2 cellular contexts compared by ENCODE assay signal in the genomic region with DNA sequence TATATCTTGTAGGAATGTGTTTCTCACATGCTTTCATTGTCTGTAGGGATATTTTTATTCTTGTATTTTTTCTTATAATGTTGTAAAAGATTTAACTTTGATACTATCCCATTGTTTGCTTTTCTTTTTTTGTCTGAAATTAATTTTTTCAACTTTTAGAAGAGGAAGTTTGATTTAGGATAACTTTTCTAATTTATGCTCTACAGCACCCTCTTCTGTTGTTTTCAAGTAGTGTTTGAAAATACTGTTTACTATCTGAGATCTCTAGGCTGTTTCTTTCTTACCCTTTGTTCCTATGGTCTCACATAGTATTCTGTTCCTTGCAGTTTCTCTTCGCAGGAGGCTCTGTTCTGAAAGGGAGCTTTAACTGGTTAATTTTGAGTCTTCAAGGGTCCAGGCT.
TF ChIP-seq lines count a peak whose summit lies in the region.

No MANE protein-coding gene starts in this region.

TF ChIP-seq in SK-N-SH, 30 proteins besides CTCF, POLR2A, EP300 and RAD21 (continued from another document):
- TF ChIP-seq EZH2phosphoT487 (IDR thresholded peaks at IDR 0.05; ENCODE audit: borderline replicate concordance, low read depth) (no peak), RFX5 (IDR thresholded peaks at IDR 0.05; ENCODE audit: low read length) (no peak), RCOR1 (IDR thresholded peaks at IDR 0.05; ENCODE audit: low read length) (no peak), TAF1 (IDR thresholded peaks at IDR 0.05; ENCODE audit: borderline replicate concordance, low read depth, low read length) (no peak), NFIC (IDR thresholded peaks at IDR 0.05; ENCODE audit: borderline replicate concordance) (no peak), NRF1 (IDR thresholded peaks at IDR 0.05; ENCODE audit: low read depth, low read length) (no peak), POLR2AphosphoS5 (IDR thresholded peaks at IDR 0.05; ENCODE audit: low read depth, low read length) (no peak), SIN3A (IDR thresholded peaks at IDR 0.05; ENCODE audit: borderline replicate concordance, low read depth, low read length) (no peak), GATA2 (CRISPR knock-in tag; IDR thresholded peaks at IDR 0.05) (no peak), FOXJ3 (CRISPR knock-in tag; IDR thresholded peaks at IDR 0.05) (no peak)
- TF ChIP-seq, protein P1, sequence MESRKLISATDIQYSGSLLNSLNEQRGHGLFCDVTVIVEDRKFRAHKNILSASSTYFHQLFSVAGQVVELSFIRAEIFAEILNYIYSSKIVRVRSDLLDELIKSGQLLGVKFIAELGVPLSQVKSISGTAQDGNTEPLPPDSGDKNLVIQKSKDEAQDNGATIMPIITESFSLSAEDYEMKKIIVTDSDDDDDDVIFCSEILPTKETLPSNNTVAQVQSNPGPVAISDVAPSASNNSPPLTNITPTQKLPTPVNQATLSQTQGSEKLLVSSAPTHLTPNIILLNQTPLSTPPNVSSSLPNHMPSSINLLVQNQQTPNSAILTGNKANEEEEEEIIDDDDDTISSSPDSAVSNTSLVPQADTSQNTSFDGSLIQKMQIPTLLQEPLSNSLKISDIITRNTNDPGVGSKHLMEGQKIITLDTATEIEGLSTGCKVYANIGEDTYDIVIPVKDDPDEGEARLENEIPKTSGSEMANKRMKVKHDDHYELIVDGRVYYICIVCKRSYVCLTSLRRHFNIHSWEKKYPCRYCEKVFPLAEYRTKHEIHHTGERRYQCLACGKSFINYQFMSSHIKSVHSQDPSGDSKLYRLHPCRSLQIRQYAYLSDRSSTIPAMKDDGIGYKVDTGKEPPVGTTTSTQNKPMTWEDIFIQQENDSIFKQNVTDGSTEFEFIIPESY (IDR thresholded peaks at IDR 0.05; ENCODE audit: borderline replicate concordance, low read depth) = no peak
- TF ChIP-seq, protein P2, sequence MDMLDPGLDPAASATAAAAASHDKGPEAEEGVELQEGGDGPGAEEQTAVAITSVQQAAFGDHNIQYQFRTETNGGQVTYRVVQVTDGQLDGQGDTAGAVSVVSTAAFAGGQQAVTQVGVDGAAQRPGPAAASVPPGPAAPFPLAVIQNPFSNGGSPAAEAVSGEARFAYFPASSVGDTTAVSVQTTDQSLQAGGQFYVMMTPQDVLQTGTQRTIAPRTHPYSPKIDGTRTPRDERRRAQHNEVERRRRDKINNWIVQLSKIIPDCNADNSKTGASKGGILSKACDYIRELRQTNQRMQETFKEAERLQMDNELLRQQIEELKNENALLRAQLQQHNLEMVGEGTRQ (IDR thresholded peaks at IDR 0.05; ENCODE audit: borderline replicate concordance, low read depth, low read length) = no peak
- TF ChIP-seq, protein P3, sequence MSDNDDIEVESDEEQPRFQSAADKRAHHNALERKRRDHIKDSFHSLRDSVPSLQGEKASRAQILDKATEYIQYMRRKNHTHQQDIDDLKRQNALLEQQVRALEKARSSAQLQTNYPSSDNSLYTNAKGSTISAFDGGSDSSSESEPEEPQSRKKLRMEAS (IDR thresholded peaks at IDR 0.05; ENCODE audit: low read depth) = no peak
- TF ChIP-seq, protein P4, sequence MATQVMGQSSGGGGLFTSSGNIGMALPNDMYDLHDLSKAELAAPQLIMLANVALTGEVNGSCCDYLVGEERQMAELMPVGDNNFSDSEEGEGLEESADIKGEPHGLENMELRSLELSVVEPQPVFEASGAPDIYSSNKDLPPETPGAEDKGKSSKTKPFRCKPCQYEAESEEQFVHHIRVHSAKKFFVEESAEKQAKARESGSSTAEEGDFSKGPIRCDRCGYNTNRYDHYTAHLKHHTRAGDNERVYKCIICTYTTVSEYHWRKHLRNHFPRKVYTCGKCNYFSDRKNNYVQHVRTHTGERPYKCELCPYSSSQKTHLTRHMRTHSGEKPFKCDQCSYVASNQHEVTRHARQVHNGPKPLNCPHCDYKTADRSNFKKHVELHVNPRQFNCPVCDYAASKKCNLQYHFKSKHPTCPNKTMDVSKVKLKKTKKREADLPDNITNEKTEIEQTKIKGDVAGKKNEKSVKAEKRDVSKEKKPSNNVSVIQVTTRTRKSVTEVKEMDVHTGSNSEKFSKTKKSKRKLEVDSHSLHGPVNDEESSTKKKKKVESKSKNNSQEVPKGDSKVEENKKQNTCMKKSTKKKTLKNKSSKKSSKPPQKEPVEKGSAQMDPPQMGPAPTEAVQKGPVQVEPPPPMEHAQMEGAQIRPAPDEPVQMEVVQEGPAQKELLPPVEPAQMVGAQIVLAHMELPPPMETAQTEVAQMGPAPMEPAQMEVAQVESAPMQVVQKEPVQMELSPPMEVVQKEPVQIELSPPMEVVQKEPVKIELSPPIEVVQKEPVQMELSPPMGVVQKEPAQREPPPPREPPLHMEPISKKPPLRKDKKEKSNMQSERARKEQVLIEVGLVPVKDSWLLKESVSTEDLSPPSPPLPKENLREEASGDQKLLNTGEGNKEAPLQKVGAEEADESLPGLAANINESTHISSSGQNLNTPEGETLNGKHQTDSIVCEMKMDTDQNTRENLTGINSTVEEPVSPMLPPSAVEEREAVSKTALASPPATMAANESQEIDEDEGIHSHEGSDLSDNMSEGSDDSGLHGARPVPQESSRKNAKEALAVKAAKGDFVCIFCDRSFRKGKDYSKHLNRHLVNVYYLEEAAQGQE (IDR thresholded peaks at IDR 0.05; ENCODE audit: low read depth, low read length) = no peak

TF ChIP-seq in SK-N-SH treated with all-trans-retinoic acid at 6 μM for 48 hours, 23 proteins besides CTCF, POLR2A, EP300 and RAD21 (continued from another document):
- TF ChIP-seq, protein P5, sequence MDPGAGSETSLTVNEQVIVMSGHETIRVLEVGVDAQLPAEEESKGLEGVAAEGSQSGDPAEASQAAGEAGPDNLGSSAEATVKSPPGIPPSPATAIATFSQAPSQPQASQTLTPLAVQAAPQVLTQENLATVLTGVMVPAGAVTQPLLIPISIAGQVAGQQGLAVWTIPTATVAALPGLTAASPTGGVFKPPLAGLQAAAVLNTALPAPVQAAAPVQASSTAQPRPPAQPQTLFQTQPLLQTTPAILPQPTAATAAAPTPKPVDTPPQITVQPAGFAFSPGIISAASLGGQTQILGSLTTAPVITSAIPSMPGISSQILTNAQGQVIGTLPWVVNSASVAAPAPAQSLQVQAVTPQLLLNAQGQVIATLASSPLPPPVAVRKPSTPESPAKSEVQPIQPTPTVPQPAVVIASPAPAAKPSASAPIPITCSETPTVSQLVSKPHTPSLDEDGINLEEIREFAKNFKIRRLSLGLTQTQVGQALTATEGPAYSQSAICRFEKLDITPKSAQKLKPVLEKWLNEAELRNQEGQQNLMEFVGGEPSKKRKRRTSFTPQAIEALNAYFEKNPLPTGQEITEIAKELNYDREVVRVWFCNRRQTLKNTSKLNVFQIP (CRISPR knock-in tag; IDR thresholded peaks at IDR 0.05; ENCODE audit: borderline replicate concordance, low read depth) = no peak
- TF ChIP-seq ESRRG (CRISPR knock-in tag; IDR thresholded peaks at IDR 0.05) = no peak
- TF ChIP-seq PPARA (CRISPR knock-in tag; IDR thresholded peaks at IDR 0.05; ENCODE audit: borderline replicate concordance) = no peak
- TF ChIP-seq ARNTL (CRISPR knock-in tag; IDR thresholded peaks at IDR 0.05; ENCODE audit: borderline replicate concordance, low read depth) = no peak
- TF ChIP-seq, protein P6, sequence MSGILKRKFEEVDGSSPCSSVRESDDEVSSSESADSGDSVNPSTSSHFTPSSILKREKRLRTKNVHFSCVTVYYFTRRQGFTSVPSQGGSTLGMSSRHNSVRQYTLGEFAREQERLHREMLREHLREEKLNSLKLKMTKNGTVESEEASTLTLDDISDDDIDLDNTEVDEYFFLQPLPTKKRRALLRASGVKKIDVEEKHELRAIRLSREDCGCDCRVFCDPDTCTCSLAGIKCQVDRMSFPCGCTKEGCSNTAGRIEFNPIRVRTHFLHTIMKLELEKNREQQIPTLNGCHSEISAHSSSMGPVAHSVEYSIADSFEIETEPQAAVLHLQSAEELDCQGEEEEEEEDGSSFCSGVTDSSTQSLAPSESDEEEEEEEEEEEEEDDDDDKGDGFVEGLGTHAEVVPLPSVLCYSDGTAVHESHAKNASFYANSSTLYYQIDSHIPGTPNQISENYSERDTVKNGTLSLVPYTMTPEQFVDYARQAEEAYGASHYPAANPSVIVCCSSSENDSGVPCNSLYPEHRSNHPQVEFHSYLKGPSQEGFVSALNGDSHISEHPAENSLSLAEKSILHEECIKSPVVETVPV (CRISPR knock-in tag; IDR thresholded peaks at IDR 0.05) = no peak
- TF ChIP-seq ZC3H10 (CRISPR knock-in tag; IDR thresholded peaks at IDR 0.05) = no peak
- TF ChIP-seq ISL1 (CRISPR knock-in tag; IDR thresholded peaks at IDR 0.05) = no peak
- TF ChIP-seq BACH2 (CRISPR knock-in tag; IDR thresholded peaks at IDR 0.05; ENCODE audit: borderline replicate concordance) = no peak
- TF ChIP-seq ZFP30 (CRISPR knock-in tag; IDR thresholded peaks at IDR 0.05) = no peak
- no peak for TF ChIP-seq GLIS3 (CRISPR knock-in tag; IDR thresholded peaks at IDR 0.05)
- TF ChIP-seq RARB (CRISPR knock-in tag; IDR thresholded peaks at IDR 0.05) = no peak
- no peak for TF ChIP-seq OSR1 (CRISPR knock-in tag; IDR thresholded peaks at IDR 0.05)
- TF ChIP-seq CSDC2 (CRISPR knock-in tag; IDR thresholded peaks at IDR 0.05) = no peak
- TF ChIP-seq ZFP3 (CRISPR knock-in tag; IDR thresholded peaks at IDR 0.05) = no peak
- TF ChIP-seq, protein P7, sequence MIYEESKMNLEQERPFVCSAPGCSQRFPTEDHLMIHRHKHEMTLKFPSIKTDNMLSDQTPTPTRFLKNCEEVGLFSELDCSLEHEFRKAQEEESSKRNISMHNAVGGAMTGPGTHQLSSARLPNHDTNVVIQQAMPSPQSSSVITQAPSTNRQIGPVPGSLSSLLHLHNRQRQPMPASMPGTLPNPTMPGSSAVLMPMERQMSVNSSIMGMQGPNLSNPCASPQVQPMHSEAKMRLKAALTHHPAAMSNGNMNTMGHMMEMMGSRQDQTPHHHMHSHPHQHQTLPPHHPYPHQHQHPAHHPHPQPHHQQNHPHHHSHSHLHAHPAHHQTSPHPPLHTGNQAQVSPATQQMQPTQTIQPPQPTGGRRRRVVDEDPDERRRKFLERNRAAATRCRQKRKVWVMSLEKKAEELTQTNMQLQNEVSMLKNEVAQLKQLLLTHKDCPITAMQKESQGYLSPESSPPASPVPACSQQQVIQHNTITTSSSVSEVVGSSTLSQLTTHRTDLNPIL (CRISPR knock-in tag; IDR thresholded peaks at IDR 0.05; ENCODE audit: low read depth) = no peak
- TF ChIP-seq, protein P8, sequence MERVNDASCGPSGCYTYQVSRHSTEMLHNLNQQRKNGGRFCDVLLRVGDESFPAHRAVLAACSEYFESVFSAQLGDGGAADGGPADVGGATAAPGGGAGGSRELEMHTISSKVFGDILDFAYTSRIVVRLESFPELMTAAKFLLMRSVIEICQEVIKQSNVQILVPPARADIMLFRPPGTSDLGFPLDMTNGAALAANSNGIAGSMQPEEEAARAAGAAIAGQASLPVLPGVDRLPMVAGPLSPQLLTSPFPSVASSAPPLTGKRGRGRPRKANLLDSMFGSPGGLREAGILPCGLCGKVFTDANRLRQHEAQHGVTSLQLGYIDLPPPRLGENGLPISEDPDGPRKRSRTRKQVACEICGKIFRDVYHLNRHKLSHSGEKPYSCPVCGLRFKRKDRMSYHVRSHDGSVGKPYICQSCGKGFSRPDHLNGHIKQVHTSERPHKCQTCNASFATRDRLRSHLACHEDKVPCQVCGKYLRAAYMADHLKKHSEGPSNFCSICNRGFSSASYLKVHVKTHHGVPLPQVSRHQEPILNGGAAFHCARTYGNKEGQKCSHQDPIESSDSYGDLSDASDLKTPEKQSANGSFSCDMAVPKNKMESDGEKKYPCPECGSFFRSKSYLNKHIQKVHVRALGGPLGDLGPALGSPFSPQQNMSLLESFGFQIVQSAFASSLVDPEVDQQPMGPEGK (CRISPR knock-in tag; IDR thresholded peaks at IDR 0.05; ENCODE audit: borderline replicate concordance) = no peak
- TF ChIP-seq, protein P9, sequence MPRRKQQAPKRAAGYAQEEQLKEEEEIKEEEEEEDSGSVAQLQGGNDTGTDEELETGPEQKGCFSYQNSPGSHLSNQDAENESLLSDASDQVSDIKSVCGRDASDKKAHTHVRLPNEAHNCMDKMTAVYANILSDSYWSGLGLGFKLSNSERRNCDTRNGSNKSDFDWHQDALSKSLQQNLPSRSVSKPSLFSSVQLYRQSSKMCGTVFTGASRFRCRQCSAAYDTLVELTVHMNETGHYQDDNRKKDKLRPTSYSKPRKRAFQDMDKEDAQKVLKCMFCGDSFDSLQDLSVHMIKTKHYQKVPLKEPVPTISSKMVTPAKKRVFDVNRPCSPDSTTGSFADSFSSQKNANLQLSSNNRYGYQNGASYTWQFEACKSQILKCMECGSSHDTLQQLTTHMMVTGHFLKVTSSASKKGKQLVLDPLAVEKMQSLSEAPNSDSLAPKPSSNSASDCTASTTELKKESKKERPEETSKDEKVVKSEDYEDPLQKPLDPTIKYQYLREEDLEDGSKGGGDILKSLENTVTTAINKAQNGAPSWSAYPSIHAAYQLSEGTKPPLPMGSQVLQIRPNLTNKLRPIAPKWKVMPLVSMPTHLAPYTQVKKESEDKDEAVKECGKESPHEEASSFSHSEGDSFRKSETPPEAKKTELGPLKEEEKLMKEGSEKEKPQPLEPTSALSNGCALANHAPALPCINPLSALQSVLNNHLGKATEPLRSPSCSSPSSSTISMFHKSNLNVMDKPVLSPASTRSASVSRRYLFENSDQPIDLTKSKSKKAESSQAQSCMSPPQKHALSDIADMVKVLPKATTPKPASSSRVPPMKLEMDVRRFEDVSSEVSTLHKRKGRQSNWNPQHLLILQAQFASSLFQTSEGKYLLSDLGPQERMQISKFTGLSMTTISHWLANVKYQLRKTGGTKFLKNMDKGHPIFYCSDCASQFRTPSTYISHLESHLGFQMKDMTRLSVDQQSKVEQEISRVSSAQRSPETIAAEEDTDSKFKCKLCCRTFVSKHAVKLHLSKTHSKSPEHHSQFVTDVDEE (CRISPR knock-in tag; IDR thresholded peaks at IDR 0.05) = no peak
- TF ChIP-seq SNAI2 (CRISPR knock-in tag; IDR thresholded peaks at IDR 0.05) = no peak
TF ChIP-seq in SK-N-SH treated with all-trans-retinoic acid at 6 μM for 48 hours: peak in this region for 0.
